Comparison of ENCODE assay signal across 1 cellular context in the genomic region with DNA sequence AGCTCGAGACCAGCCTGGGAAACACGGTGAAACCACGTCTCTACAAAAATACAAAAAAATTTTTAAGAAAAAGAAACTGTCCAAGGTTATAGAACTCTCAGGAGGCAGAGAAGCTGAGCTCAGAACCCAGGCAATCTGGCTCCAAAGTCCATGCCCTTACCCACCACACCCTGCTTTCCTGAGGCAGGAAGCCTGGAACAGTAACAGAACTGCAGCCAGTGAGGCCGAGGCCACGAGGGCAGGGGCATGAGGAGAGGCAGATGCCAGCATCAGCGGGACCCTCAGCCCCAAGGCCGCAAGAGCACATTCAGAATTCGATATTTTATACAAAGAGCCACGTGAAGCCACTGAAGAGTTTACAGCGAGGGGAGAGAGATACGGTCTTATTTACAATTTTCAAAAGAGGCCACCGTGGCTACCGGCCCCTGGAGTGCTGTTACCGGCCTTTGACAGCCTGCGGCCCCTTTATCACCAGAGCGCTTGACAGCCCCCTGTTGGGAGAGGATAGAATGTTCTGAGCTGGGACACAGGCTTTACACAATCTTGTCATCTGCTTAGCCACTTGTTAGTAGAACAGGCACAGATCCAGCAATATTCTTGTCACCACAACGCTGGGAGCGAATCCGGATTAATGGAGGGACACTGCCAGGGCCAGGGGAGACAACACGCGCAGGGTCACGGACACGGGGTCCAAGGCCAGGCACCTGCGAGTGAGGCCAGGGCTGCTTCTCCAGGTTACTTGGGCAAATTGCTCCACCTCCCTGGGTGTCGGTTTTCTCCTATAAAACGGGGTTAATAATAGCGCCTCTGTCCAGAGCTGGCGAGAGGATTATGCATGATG.
TF ChIP-seq lines count a peak whose summit lies in the region.

No MANE protein-coding gene starts in this region.

TF ChIP-seq in HEK293, 187 proteins besides CTCF, POLR2A, EP300 and RAD21 (continued from another document and continues in another):
- TF ChIP-seq REST (tag by site-specific recombination; IDR thresholded peaks at IDR 0.05) (peak; percentile 24; the same call in 1 of the 2 replicates), ZNF792 (tag by site-specific recombination; IDR thresholded peaks at IDR 0.05) (no peak), ZEB2 (tag by site-specific recombination; IDR thresholded peaks at IDR 0.05) (no peak), SP7 (tag by site-specific recombination; IDR thresholded peaks at IDR 0.05) (no peak), ZNF621 (tag by site-specific recombination; IDR thresholded peaks at IDR 0.05) (no peak), ZSCAN23 (tag by site-specific recombination; IDR thresholded peaks at IDR 0.05) (no peak), ZBTB10 (tag by site-specific recombination; IDR thresholded peaks at IDR 0.05) (no peak), ZNF341 (tag by site-specific recombination; IDR thresholded peaks at IDR 0.05; ENCODE audit: low read depth) (peak; percentile 37; the same call in 1 of the 2 replicates), ZNF239 (tag by site-specific recombination; IDR thresholded peaks at IDR 0.05) (no peak), GFI1B (tag by site-specific recombination; IDR thresholded peaks at IDR 0.05) (no peak), AEBP2 (tag by site-specific recombination; IDR thresholded peaks at IDR 0.05; ENCODE audit: borderline replicate concordance) (no peak), ZSCAN4 (tag by site-specific recombination; IDR thresholded peaks at IDR 0.05) (no peak), HOXD13 (CRISPR knock-in tag; IDR thresholded peaks at IDR 0.05; ENCODE audit: borderline replicate concordance) (no peak), ZNF707 (tag by site-specific recombination; IDR thresholded peaks at IDR 0.05) (no peak), SP2 (tag by site-specific recombination; IDR thresholded peaks at IDR 0.05) (no peak), PRDM10 (tag by site-specific recombination; IDR thresholded peaks at IDR 0.05) (no peak), ZNF133 (tag by site-specific recombination; IDR thresholded peaks at IDR 0.05) (no peak), ZNF654 (tag by site-specific recombination; IDR thresholded peaks at IDR 0.05; ENCODE audit: low read depth) (0 out of 2 replicates have a peak, but pooled peaks have one; percentile 2), ZNF311 (tag by site-specific recombination; IDR thresholded peaks at IDR 0.05; ENCODE audit: borderline replicate concordance) (no peak), ZNF248 (tag by site-specific recombination; IDR thresholded peaks at IDR 0.05) (no peak), BCL11A (tag by site-specific recombination; IDR thresholded peaks at IDR 0.05; ENCODE audit: low read depth) (no peak), ZFP3 (tag by site-specific recombination; IDR thresholded peaks at IDR 0.05; ENCODE audit: low read depth) (no peak), ZNF571 (tag by site-specific recombination; IDR thresholded peaks at IDR 0.05) (no peak), ZBTB17 (tag by site-specific recombination; IDR thresholded peaks at IDR 0.05) (peak; percentile 81), MYNN (tag by site-specific recombination; IDR thresholded peaks at IDR 0.05; ENCODE audit: borderline replicate concordance) (no peak), ZNF785 (tag by site-specific recombination; IDR thresholded peaks at IDR 0.05) (no peak)
- TF ChIP-seq, protein P1, sequence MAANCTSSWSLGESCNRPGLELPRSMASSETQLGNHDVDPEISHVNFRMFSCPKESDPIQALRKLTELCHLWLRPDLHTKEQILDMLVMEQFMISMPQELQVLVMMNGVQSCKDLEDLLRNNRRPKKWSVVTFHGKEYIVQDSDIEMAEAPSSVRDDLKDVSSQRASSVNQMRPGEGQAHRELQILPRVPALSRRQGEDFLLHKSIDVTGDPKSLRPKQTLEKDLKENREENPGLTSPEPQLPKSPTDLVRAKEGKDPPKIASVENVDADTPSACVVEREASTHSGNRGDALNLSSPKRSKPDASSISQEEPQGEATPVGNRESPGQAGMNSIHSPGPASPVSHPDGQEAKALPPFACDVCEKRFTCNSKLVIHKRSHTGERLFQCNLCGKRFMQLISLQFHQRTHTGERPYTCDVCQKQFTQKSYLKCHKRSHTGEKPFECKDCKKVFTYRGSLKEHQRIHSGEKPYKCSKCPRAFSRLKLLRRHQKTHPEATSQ (tag by site-specific recombination; IDR thresholded peaks at IDR 0.05), result no peak
- TF ChIP-seq, protein P2, sequence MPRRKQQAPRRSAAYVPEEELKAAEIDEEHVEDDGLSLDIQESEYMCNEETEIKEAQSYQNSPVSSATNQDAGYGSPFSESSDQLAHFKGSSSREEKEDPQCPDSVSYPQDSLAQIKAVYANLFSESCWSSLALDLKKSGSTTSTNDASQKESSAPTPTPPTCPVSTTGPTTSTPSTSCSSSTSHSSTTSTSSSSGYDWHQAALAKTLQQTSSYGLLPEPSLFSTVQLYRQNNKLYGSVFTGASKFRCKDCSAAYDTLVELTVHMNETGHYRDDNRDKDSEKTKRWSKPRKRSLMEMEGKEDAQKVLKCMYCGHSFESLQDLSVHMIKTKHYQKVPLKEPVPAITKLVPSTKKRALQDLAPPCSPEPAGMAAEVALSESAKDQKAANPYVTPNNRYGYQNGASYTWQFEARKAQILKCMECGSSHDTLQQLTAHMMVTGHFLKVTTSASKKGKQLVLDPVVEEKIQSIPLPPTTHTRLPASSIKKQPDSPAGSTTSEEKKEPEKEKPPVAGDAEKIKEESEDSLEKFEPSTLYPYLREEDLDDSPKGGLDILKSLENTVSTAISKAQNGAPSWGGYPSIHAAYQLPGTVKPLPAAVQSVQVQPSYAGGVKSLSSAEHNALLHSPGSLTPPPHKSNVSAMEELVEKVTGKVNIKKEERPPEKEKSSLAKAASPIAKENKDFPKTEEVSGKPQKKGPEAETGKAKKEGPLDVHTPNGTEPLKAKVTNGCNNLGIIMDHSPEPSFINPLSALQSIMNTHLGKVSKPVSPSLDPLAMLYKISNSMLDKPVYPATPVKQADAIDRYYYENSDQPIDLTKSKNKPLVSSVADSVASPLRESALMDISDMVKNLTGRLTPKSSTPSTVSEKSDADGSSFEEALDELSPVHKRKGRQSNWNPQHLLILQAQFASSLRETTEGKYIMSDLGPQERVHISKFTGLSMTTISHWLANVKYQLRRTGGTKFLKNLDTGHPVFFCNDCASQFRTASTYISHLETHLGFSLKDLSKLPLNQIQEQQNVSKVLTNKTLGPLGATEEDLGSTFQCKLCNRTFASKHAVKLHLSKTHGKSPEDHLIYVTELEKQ (tag by site-specific recombination; IDR thresholded peaks at IDR 0.05; ENCODE audit: borderline replicate concordance), result no peak
- TF ChIP-seq, protein P3, sequence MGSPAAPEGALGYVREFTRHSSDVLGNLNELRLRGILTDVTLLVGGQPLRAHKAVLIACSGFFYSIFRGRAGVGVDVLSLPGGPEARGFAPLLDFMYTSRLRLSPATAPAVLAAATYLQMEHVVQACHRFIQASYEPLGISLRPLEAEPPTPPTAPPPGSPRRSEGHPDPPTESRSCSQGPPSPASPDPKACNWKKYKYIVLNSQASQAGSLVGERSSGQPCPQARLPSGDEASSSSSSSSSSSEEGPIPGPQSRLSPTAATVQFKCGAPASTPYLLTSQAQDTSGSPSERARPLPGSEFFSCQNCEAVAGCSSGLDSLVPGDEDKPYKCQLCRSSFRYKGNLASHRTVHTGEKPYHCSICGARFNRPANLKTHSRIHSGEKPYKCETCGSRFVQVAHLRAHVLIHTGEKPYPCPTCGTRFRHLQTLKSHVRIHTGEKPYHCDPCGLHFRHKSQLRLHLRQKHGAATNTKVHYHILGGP (tag by site-specific recombination; IDR thresholded peaks at IDR 0.05), result no peak
- TF ChIP-seq, protein P4, sequence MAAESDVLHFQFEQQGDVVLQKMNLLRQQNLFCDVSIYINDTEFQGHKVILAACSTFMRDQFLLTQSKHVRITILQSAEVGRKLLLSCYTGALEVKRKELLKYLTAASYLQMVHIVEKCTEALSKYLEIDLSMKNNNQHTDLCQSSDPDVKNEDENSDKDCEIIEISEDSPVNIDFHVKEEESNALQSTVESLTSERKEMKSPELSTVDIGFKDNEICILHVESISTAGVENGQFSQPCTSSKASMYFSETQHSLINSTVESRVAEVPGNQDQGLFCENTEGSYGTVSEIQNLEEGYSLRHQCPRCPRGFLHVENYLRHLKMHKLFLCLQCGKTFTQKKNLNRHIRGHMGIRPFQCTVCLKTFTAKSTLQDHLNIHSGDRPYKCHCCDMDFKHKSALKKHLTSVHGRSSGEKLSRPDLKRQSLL (tag by site-specific recombination; IDR thresholded peaks at IDR 0.05), result no peak
